ENCODE assay signal across 10 cellular contexts in genomic region chr3:178777718-178778411, GRCh38.
A peak's percentile ranks its signal among the peaks of the same experiment; 100 is the strongest.
DNase-seq lines count a peak whose midpoint lies in the region; ATAC-seq, FAIRE-seq and TF ChIP-seq lines count a peak whose summit lies in the region.
"Had no signal": no experiment of that assay in that cellular context is flagged by ENCODE, and none has a peak within 500 bp of the region (broad histone marks: within the 10 kb centered on the region; RNA-seq: fewer than 3 reads in every experiment).

No MANE protein-coding gene starts in this region.

- no peak overlapping the region for H3K9ac ChIP-seq in GM23248
- no peak overlapping the region for H3K9ac ChIP-seq in keratinocyte (ENCODE audit: control insufficient read depth, extremely low read depth, insufficient read depth, low read length)

- no peak overlapping the region for H3K27ac ChIP-seq in GM23248
- H3K27ac ChIP-seq in keratinocyte (ENCODE audit: control insufficient read depth, insufficient read depth, low read length) = no peak overlapping the region

- no peaks in the 10 kb centered on the region for H3F3A ChIP-seq in GM23248 (ENCODE audit: insufficient read depth)

- DNase-seq in GM13976 (ENCODE audit: low spot score) (peak; percentile 20), GM23248 (peak; percentile 56), NCI-H1417 (lab: John Stamatoyannopoulos, UW) (peak in 2 of 3 experiments; percentile 12 to 62), keratinocyte (ENCODE audit: low read depth, low spot score) (peak; percentile 57), dedifferentiated amniotic fluid mesenchymal stem cell (ENCODE audit: extremely low spot score) (no peak)
- DNase-seq in activated T-helper 1 cell treated with anti-CD3 and anti-CD28 coated beads, Interleukin-12 subunit alpha, Interleukin-12 subunit beta, Interleukin-2, Interleukin-4 antibody, amounts not matched to agents 30 ng/mL and 10 ng/mL and 1 ng/mL, durations not matched to agents 14 hours and 24 hours and 36 hours (ENCODE audit: low spot score) = no peak
- no peak for DNase-seq in stimulated activated CD4-positive, alpha-beta T cell treated with anti-CD3 and anti-CD28 coated beads, Interleukin-2, amount 100 ng/mL, for 24 hours
- DNase-seq: endodermal cell, NCI-H446 had no signal

- H3K4me2 ChIP-seq in GM23248 (ENCODE audit: unreplicated experiment) (no peak overlapping the region), keratinocyte (ENCODE audit: control insufficient read depth, extremely low read depth, insufficient read depth, low read depth, low read length) (no peak overlapping the region)

- in situ Hi-C loops in GM13976 (cut with MboI; ENCODE audit: low sequenced_read_pairs, unreplicated experiment) (no loop called here), GM23248 (cut with MboI) (no loop called here)

- H3K36me3 ChIP-seq in GM23248 (ENCODE audit: low read depth) (no peaks in the 10 kb centered on the region), keratinocyte (ENCODE audit: control insufficient read depth in 2 of 2, extremely low read depth in 1 of 2, insufficient read depth in 2 of 2, low read length in 2 of 2) (no peaks in the 10 kb centered on the region)

- H3K9me2 ChIP-seq in GM23248 (ENCODE audit: insufficient read depth) = no peaks in the 10 kb centered on the region

- H3K4me3 ChIP-seq in GM23248 (no peak overlapping the region), keratinocyte (ENCODE audit: control insufficient read depth in 2 of 3, extremely low read depth in 1 of 3, insufficient read depth in 2 of 3, low read depth in 1 of 3, low read length in 3 of 3) (no peak overlapping the region)

- no peaks in the 10 kb centered on the region for H3K4me1 Mint-ChIP-seq in activated T-helper 1 cell treated with anti-CD3 and anti-CD28 coated beads, Interleukin-12 subunit alpha, Interleukin-12 subunit beta, Interleukin-2, Interleukin-4 antibody, amounts not matched to agents 30 ng/mL and 10 ng/mL and 1 ng/mL, durations not matched to agents 14 hours and 24 hours and 36 hours (ENCODE audit: low read depth)
- H3K4me1 Mint-ChIP-seq: endodermal cell had no signal

- no peak overlapping the region for H3K27ac Mint-ChIP-seq in activated T-helper 1 cell treated with anti-CD3 and anti-CD28 coated beads, Interleukin-12 subunit alpha, Interleukin-12 subunit beta, Interleukin-2, Interleukin-4 antibody, amounts not matched to agents 30 ng/mL and 10 ng/mL and 1 ng/mL, durations not matched to agents 14 hours and 24 hours and 36 hours
- H3K27ac Mint-ChIP-seq: endodermal cell had no signal

- no peaks in the 10 kb centered on the region for H3K9me3 ChIP-seq in GM23248 (ENCODE audit: low read depth)
- H3K9me3 ChIP-seq in keratinocyte (ENCODE audit: control insufficient read depth, low read depth, low read length) = no peaks in the 10 kb centered on the region

- H3K79me2 ChIP-seq in GM23248 (ENCODE audit: insufficient read depth) (no peaks in the 10 kb centered on the region), keratinocyte (ENCODE audit: control insufficient read depth, insufficient read depth, low read length) (no peaks in the 10 kb centered on the region)

- peak; percentile 65 for FAIRE-seq in keratinocyte (lab: Jason Lieb, UNC)

- H3K9me3 Mint-ChIP-seq in activated T-helper 1 cell treated with anti-CD3 and anti-CD28 coated beads, Interleukin-12 subunit alpha, Interleukin-12 subunit beta, Interleukin-2, Interleukin-4 antibody, amounts not matched to agents 30 ng/mL and 10 ng/mL and 1 ng/mL, durations not matched to agents 14 hours and 24 hours and 36 hours = no peaks in the 10 kb centered on the region
- H3K9me3 Mint-ChIP-seq: endodermal cell had no signal

- H3K27me3 ChIP-seq in GM23248 (replicated peaks; ENCODE audit: insufficient read depth) = no peaks in the 10 kb centered on the region
- no peaks in the 10 kb centered on the region for H3K27me3 ChIP-seq in keratinocyte (ENCODE audit: control insufficient read depth, extremely low read depth, insufficient read depth, low read length)

- no peak overlapping the region for H3K4me3 Mint-ChIP-seq in activated T-helper 1 cell treated with anti-CD3 and anti-CD28 coated beads, Interleukin-12 subunit alpha, Interleukin-12 subunit beta, Interleukin-2, Interleukin-4 antibody, amounts not matched to agents 30 ng/mL and 10 ng/mL and 1 ng/mL, durations not matched to agents 14 hours and 24 hours and 36 hours
- H3K4me3 Mint-ChIP-seq: endodermal cell had no signal

- dilution Hi-C loops in keratinocyte (cut with MboI; ENCODE audit: extremely low pct_ligation_motif_present, low sequenced_read_pairs) = no loop called here

- TF ChIP-seq CTCF in GM13976 (IDR thresholded peaks at IDR 0.05; ENCODE audit: borderline replicate concordance, control extremely low read depth, extremely low read depth, insufficient read depth, missing control alignments) (no peak), keratinocyte (optimal IDR thresholded peaks at IDR 0.05 in 1 of 3, IDR thresholded peaks at IDR 0.05 in 1 of 3, conservative IDR thresholded peaks at IDR 0.05 in 1 of 3; ENCODE audit: extremely low read depth in 1 of 3, insufficient read depth in 2 of 3, low read length in 3 of 3) (no peak)

- no peak for ATAC-seq in GM19328 (IDR thresholded peaks at IDR 0.05; ENCODE audit: unreplicated experiment)

- H4K20me1 ChIP-seq in GM23248 (ENCODE audit: insufficient read depth) = no peaks in the 10 kb centered on the region
- H4K20me1 ChIP-seq in keratinocyte (ENCODE audit: control insufficient read depth, extremely low read depth, insufficient read depth, low read length) = no peaks in the 10 kb centered on the region

- 12 to 16% methylated on average over 4 of the region's 4 CpGs for WGBS in GM23248 (ENCODE audit: low coverage in 1 of 2, low lambda C conversion rate in 2 of 2, missing lambda C conversion rate in 2 of 2), 2 experiments

- H3K4me1 ChIP-seq in GM23248 (ENCODE audit: insufficient read depth) = no peaks in the 10 kb centered on the region
- H3K4me1 ChIP-seq in keratinocyte (ENCODE audit: control insufficient read depth, extremely low read depth, insufficient read depth, low read length) = peaks cover 11% of the 10 kb centered on the region

- H2AFZ ChIP-seq in GM23248 (no peak overlapping the region), keratinocyte (ENCODE audit: control insufficient read depth, low read length) (no peak overlapping the region)

- no peaks in the 10 kb centered on the region for H3K36me3 Mint-ChIP-seq in activated T-helper 1 cell treated with anti-CD3 and anti-CD28 coated beads, Interleukin-12 subunit alpha, Interleukin-12 subunit beta, Interleukin-2, Interleukin-4 antibody, amounts not matched to agents 30 ng/mL and 10 ng/mL and 1 ng/mL, durations not matched to agents 14 hours and 24 hours and 36 hours (ENCODE audit: low read depth)

- H3K9me1 ChIP-seq in keratinocyte (ENCODE audit: control insufficient read depth, extremely low read depth, insufficient read depth, low read length) = no peaks in the 10 kb centered on the region

- H3K27me3 Mint-ChIP-seq in activated T-helper 1 cell treated with anti-CD3 and anti-CD28 coated beads, Interleukin-12 subunit alpha, Interleukin-12 subunit beta, Interleukin-2, Interleukin-4 antibody, amounts not matched to agents 30 ng/mL and 10 ng/mL and 1 ng/mL, durations not matched to agents 14 hours and 24 hours and 36 hours (ENCODE audit: insufficient read depth) = no peaks in the 10 kb centered on the region

- intact Hi-C loops in activated T-helper 1 cell treated with anti-CD3 and anti-CD28 coated beads, Interleukin-12 subunit alpha, Interleukin-12 subunit beta, Interleukin-2, Interleukin-4 antibody, amounts not matched to agents 30 ng/mL and 10 ng/mL and 1 ng/mL, durations not matched to agents 14 hours and 24 hours and 36 hours (cut with micrococcal nuclease) = no loop called here

Comparison
In these comparisons a context has a peak if more than half of its experiments do, and no peak if none do; other contexts are left out.
1. DNase-seq: peak in GM13976 (single experiment), GM23248 (single experiment), NCI-H1417 (2 of 3) and keratinocyte (single experiment); none in dedifferentiated amniotic fluid mesenchymal stem cell (single experiment), activated T-helper 1 cell treated with anti-CD3 and anti-CD28 coated beads, Interleukin-12 subunit alpha, Interleukin-12 subunit beta, Interleukin-2, Interleukin-4 antibody, amounts not matched to agents 30 ng/mL and 10 ng/mL and 1 ng/mL, durations not matched to agents 14 hours and 24 hours and 36 hours (single experiment) and stimulated activated CD4-positive, alpha-beta T cell treated with anti-CD3 and anti-CD28 coated beads, Interleukin-2, amount 100 ng/mL, for 24 hours (0 of 2).